In genomic region chr5:126600631-126601511, GRCh38 we compare ENCODE assay signal across 1 cellular context.
A peak's percentile ranks its signal among the peaks of the same experiment; 100 is the strongest.
TF ChIP-seq lines count a peak whose summit lies in the region.

TSS of gene PHAX (plus strand) at chr5:126600947. CDS start at chr5:126600963, 16 bp downstream.

TF ChIP-seq in HepG2, 621 proteins besides CTCF, POLR2A, EP300 and RAD21 (continued from another document and continues in another):
- TF ChIP-seq ZNF777 (CRISPR knock-in tag; IDR thresholded peaks at IDR 0.05) (peak; percentile 58; the same call in 1 of the 2 replicates), KAT2B (IDR thresholded peaks at IDR 0.05; ENCODE audit: borderline replicate concordance, low read depth, low read length) (no peak), GATAD1 (CRISPR knock-in tag; IDR thresholded peaks at IDR 0.05) (peak; percentile 99), ZNF770 (CRISPR knock-in tag; IDR thresholded peaks at IDR 0.05) (peak; percentile 71), RBFOX2 (IDR thresholded peaks at IDR 0.05; ENCODE audit: low read depth, low read length) (peak; percentile 96), ZKSCAN8 (CRISPR knock-in tag; IDR thresholded peaks at IDR 0.05; ENCODE audit: borderline replicate concordance) (no peak), ZNF644 (CRISPR knock-in tag; IDR thresholded peaks at IDR 0.05; ENCODE audit: low read depth) (no peak), HOMEZ (CRISPR knock-in tag; IDR thresholded peaks at IDR 0.05; ENCODE audit: low read depth) (no peak), MAX (IDR thresholded peaks at IDR 0.05) (peak; percentile 63; the same call in 1 of the 2 replicates), FOSL1 (CRISPR knock-in tag; IDR thresholded peaks at IDR 0.05; ENCODE audit: borderline replicate concordance) (no peak), KDM2A (CRISPR knock-in tag; IDR thresholded peaks at IDR 0.05; ENCODE audit: borderline replicate concordance, low read depth) (peak; percentile 90), ZBTB2 (CRISPR knock-in tag; IDR thresholded peaks at IDR 0.05; ENCODE audit: low read depth) (peak; percentile 53; the same call in 1 of the 2 replicates), ZNF251 (CRISPR knock-in tag; IDR thresholded peaks at IDR 0.05) (no peak), RAD51 (IDR thresholded peaks at IDR 0.05; ENCODE audit: borderline replicate concordance) (no peak), MBD4 (IDR thresholded peaks at IDR 0.05; ENCODE audit: borderline replicate concordance, low read length) (no peak), PHF20 (CRISPR knock-in tag; IDR thresholded peaks at IDR 0.05) (peak; percentile 93), SRY (CRISPR knock-in tag; IDR thresholded peaks at IDR 0.05) (no peak; the same call in 1 of the 2 replicates), ELK4 (CRISPR knock-in tag; IDR thresholded peaks at IDR 0.05; ENCODE audit: borderline replicate concordance) (peak; percentile 62; the same call in 1 of the 2 replicates), HNRNPLL (IDR thresholded peaks at IDR 0.05; ENCODE audit: low read depth, low read length, poor library complexity, severe bottlenecking) (peak; percentile 78), HDAC1 (CRISPR knock-in tag; IDR thresholded peaks at IDR 0.05) (peak; percentile 93), ZC3H13 (CRISPR knock-in tag; IDR thresholded peaks at IDR 0.05) (no peak; the same call in 1 of the 2 replicates), ZNF274 (CRISPR knock-in tag; IDR thresholded peaks at IDR 0.05) (no peak; the same call in 1 of the 2 replicates), HMGXB3 (CRISPR knock-in tag; IDR thresholded peaks at IDR 0.05; ENCODE audit: borderline replicate concordance) (peak; percentile 66; the same call in 1 of the 2 replicates), ZNF747 (CRISPR knock-in tag; IDR thresholded peaks at IDR 0.05; ENCODE audit: borderline replicate concordance) (0 out of 2 replicates have a peak, but pooled peaks have one; percentile 50), ZNF414 (CRISPR knock-in tag; IDR thresholded peaks at IDR 0.05) (no peak), RFX5 (IDR thresholded peaks at IDR 0.05; ENCODE audit: low read depth, low read length) (no peak), HCFC1 (IDR thresholded peaks at IDR 0.05; ENCODE audit: low read depth, low read length) (peak; percentile 40; the same call in 1 of the 2 replicates), THAP8 (CRISPR knock-in tag; IDR thresholded peaks at IDR 0.05; ENCODE audit: borderline replicate concordance) (no peak), ZNF775 (CRISPR knock-in tag; IDR thresholded peaks at IDR 0.05; ENCODE audit: borderline replicate concordance) (no peak), ZNF280D (CRISPR knock-in tag; IDR thresholded peaks at IDR 0.05) (no peak; the same call in 1 of the 2 replicates), SNAPC2 (CRISPR knock-in tag; IDR thresholded peaks at IDR 0.05) (no peak), NFE2L1 (CRISPR knock-in tag; IDR thresholded peaks at IDR 0.05; ENCODE audit: borderline replicate concordance) (no peak), ZNF17 (CRISPR knock-in tag; IDR thresholded peaks at IDR 0.05) (no peak), BRCA1 (CRISPR knock-in tag; IDR thresholded peaks at IDR 0.05) (no peak), CCDC6 (CRISPR knock-in tag; IDR thresholded peaks at IDR 0.05) (peak; percentile 24; the same call in 1 of the 2 replicates), ZKSCAN1 (IDR thresholded peaks at IDR 0.05; ENCODE audit: low read length) (no peak), ZNF296 (CRISPR knock-in tag; conservative IDR thresholded peaks at IDR 0.05) (no peak), ZNF816 (CRISPR knock-in tag; IDR thresholded peaks at IDR 0.05; ENCODE audit: borderline replicate concordance) (no peak), ZNF512 (CRISPR knock-in tag; IDR thresholded peaks at IDR 0.05) (peak; percentile 67; the same call in 1 of the 2 replicates), ASH2L (IDR thresholded peaks at IDR 0.05; ENCODE audit: insufficient read length, low read depth, low read length) (peak; percentile 96), ZNF782 (CRISPR knock-in tag; IDR thresholded peaks at IDR 0.05; ENCODE audit: borderline replicate concordance) (no peak), ZNF597 (CRISPR knock-in tag; IDR thresholded peaks at IDR 0.05) (no peak)
